Comparison of ENCODE assay signal across 10 cellular contexts in genomic region chr12:93060666-93061413, GRCh38.
DNase-seq lines count a peak whose midpoint lies in the region; ATAC-seq lines count a peak whose summit lies in the region.
"Had no signal": no experiment of that assay in that cellular context is flagged by ENCODE, and none has a peak within 500 bp of the region (broad histone marks: within the 10 kb centered on the region; RNA-seq: fewer than 3 reads in every experiment).

No MANE protein-coding gene starts in this region.

- ATAC-seq in GM19043 (IDR thresholded peaks at IDR 0.05; ENCODE audit: low read depth, unreplicated experiment) (peak; percentile 27), HG02970 (IDR thresholded peaks at IDR 0.05; ENCODE audit: low FRiP score, unreplicated experiment) (peak; percentile 30)

- H3K36me3 Mint-ChIP-seq in CD4-positive, alpha-beta memory T cell = no peaks in the 10 kb centered on the region

- no peaks in the 10 kb centered on the region for H3K36me3 ChIP-seq in SK-N-MC (ENCODE audit: insufficient read depth, low read length)
- no peaks in the 10 kb centered on the region for H3K36me3 ChIP-seq in CD4-positive, alpha-beta memory T cell (ENCODE audit: insufficient read depth, low read length)
- H3K36me3 ChIP-seq: SJSA1 had no signal

- DNase-seq in SK-N-MC (ENCODE audit: low read depth, low spot score) = peak; percentile 52
- peak; percentile 12 for DNase-seq in iPS DF 19.7 (ENCODE audit: low read depth, low spot score)
- DNase-seq in NCI-H2081 treated with DMSO at 0.1 percent for 48 hours (lab: John Stamatoyannopoulos, UW) = no peak
- DNase-seq in CD4-positive, alpha-beta memory T cell = no peak
- no peak for DNase-seq in stimulated activated CD4-positive, alpha-beta T cell treated with anti-CD3 and anti-CD28 coated beads, Interleukin-4, amount 100 ng/mL, for 4 hours
- no peak for DNase-seq in activated CD4-positive, alpha-beta T cell treated with anti-CD3 and anti-CD28 coated beads, Interleukin-2, amount 50 U/mL, for 1 hour

- H3K27me3 Mint-ChIP-seq in CD4-positive, alpha-beta memory T cell = peaks cover 14 to 28% of the 10 kb centered on the region in 2 donors

- no peak overlapping the region for H3K4me3 Mint-ChIP-seq in CD4-positive, alpha-beta memory T cell

- H3K4me1 Mint-ChIP-seq in CD4-positive, alpha-beta memory T cell = peaks cover 0 to 1% (median 0%) of the 10 kb centered on the region in 4 donors

- peak overlapping the region; percentile 53 for H3K9ac ChIP-seq in SK-N-MC (ENCODE audit: insufficient read length)

- intact Hi-C loops in CD4-positive, alpha-beta memory T cell (cut with micrococcal nuclease) = no loop called here

- CTCF ChIA-PET in CD4-positive, alpha-beta memory T cell (lab: Charles Lee; ENCODE audit: partially characterized antibody) = no interaction called here

- POLR2A ChIA-PET in CD4-positive, alpha-beta memory T cell (lab: Charles Lee; ENCODE audit: partially characterized antibody) = no interaction called here

- H3K4me3 ChIP-seq in SK-N-MC = peak overlapping the region; percentile 75
- no peak overlapping the region for H3K4me3 ChIP-seq in CD4-positive, alpha-beta memory T cell (ENCODE audit: low read length in 2 of 2)
- H3K4me3 ChIP-seq: lung, SJSA1 had no signal

- peaks cover 0 to 2% (median 0%) of the 10 kb centered on the region in 8 donors for H3K9me3 Mint-ChIP-seq in CD4-positive, alpha-beta memory T cell

- H3K9me3 ChIP-seq in SK-N-MC (ENCODE audit: low read depth, low read length) = no peaks in the 10 kb centered on the region
- H3K9me3 ChIP-seq in CD4-positive, alpha-beta memory T cell (ENCODE audit: control insufficient read depth in 1 of 2, low read length in 2 of 2) = no peaks in the 10 kb centered on the region
- H3K9me3 ChIP-seq: SJSA1 had no signal

- no peak overlapping the region for H3K27ac Mint-ChIP-seq in CD4-positive, alpha-beta memory T cell

- no peaks in the 10 kb centered on the region for H3K4me1 ChIP-seq in CD4-positive, alpha-beta memory T cell (ENCODE audit: insufficient read depth, low read length)

- no peaks in the 10 kb centered on the region for H3K27me3 ChIP-seq in CD4-positive, alpha-beta memory T cell (ENCODE audit: insufficient read depth, low read length)
- H3K27me3 ChIP-seq: SJSA1 had no signal

- peak overlapping the region; percentile 87 for H3K27ac ChIP-seq in SK-N-MC
- no peak overlapping the region for H3K27ac ChIP-seq in CD4-positive, alpha-beta memory T cell (ENCODE audit: low read depth, low read length)
- H3K27ac ChIP-seq: SJSA1 had no signal

Comparison
In these comparisons a context has a peak if more than half of its experiments do, and no peak if none do; other contexts are left out.
1. DNase-seq: peak in SK-N-MC (single experiment) and iPS DF 19.7 (single experiment); none in NCI-H2081 treated with DMSO at 0.1 percent for 48 hours (single experiment), CD4-positive, alpha-beta memory T cell (0 of 5), stimulated activated CD4-positive, alpha-beta T cell treated with anti-CD3 and anti-CD28 coated beads, Interleukin-4, amount 100 ng/mL, for 4 hours (0 of 2) and activated CD4-positive, alpha-beta T cell treated with anti-CD3 and anti-CD28 coated beads, Interleukin-2, amount 50 U/mL, for 1 hour (single experiment).